Comparison of ENCODE assay signal across 29 cellular contexts in the genomic region with DNA sequence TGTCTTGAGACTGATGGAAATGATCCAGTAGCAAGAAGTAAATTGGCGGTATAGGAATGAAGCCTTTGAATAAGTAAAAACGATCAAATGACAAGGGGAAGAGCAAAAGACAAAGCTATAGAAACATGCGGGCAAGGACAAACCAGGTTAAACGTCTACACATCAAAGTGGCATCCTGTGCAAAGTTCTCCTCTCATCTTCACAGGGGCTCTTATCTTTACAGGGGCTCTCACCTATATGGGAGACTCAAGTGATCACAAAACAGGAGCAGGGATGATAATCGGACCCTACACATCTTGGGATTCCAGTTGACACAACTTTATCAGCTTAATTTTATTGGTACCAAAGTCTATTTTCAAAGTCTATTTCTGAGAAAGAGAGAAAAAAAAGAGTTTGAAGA.
"Had no signal": no experiment of that assay in that cellular context is flagged by ENCODE, and none has a peak within 500 bp of the region (broad histone marks: within the 10 kb centered on the region; RNA-seq: fewer than 3 reads in every experiment).

No MANE protein-coding gene starts in this region.

- H3K36me3 ChIP-seq: stomach, suprapubic skin, thoracic aorta, thyroid gland, tibial artery, tibial nerve, transverse colon, upper lobe of left lung, upper lobe of right lung, uterus, vagina had no signal

- H3K9me3 ChIP-seq: stomach, suprapubic skin, testis, thoracic aorta, thyroid gland, tibial artery, tibial nerve, transverse colon, upper lobe of left lung, upper lobe of right lung, uterus, vagina had no signal

- H3K27me3 Mint-ChIP-seq: stimulated activated memory B cell treated with anti-CD40 and anti-IgM and Interleukin-4, amounts not matched to agents 10 μg/mL and 1 μg/mL and 100 μg/mL, for 72 hours; stimulated activated naive B cell treated with anti-CD40 and anti-IgM and Interleukin-4, amounts not matched to agents 10 μg/mL and 1 μg/mL and 100 μg/mL, for 72 hours; stimulated activated naive CD8-positive, alpha-beta T cell treated with anti-CD3 and anti-CD28 coated beads, Interleukin-15, amount 100 ng/mL, for 72 hours; stimulated activated naive CD8-positive, alpha-beta T cell treated with anti-CD3 and anti-CD28 coated beads, Interleukin-15, Interleukin-2, amounts not matched to agents 100 ng/mL and 50 ng/mL, for 24 hours; type B pancreatic cell had no signal

- H3K4me3 Mint-ChIP-seq: stimulated activated effector memory CD8-positive, alpha-beta T cell treated with anti-CD3 and anti-CD28 coated beads, Interleukin-12 subunit alpha, Interleukin-12 subunit beta, amount 100 ng/mL, for 72 hours; stimulated activated memory B cell treated with anti-CD40 and anti-IgM and Interleukin-4, amounts not matched to agents 10 μg/mL and 1 μg/mL and 100 μg/mL, for 72 hours; stimulated activated naive B cell treated with anti-CD40 and anti-IgM and Interleukin-4, amounts not matched to agents 10 μg/mL and 1 μg/mL and 100 μg/mL, for 72 hours; stimulated activated naive CD8-positive, alpha-beta T cell treated with anti-CD3 and anti-CD28 coated beads, Interleukin-15, amount 100 ng/mL, for 72 hours; stimulated activated naive CD8-positive, alpha-beta T cell treated with anti-CD3 and anti-CD28 coated beads, Interleukin-15, Interleukin-2, amounts not matched to agents 100 ng/mL and 50 ng/mL, for 24 hours; type B pancreatic cell had no signal

- H3K27ac Mint-ChIP-seq: stimulated activated effector memory CD8-positive, alpha-beta T cell treated with anti-CD3 and anti-CD28 coated beads, Interleukin-12 subunit alpha, Interleukin-12 subunit beta, amount 100 ng/mL, for 72 hours; stimulated activated memory B cell treated with anti-CD40 and anti-IgM and Interleukin-4, amounts not matched to agents 10 μg/mL and 1 μg/mL and 100 μg/mL, for 72 hours; stimulated activated naive B cell treated with anti-CD40 and anti-IgM and Interleukin-4, amounts not matched to agents 10 μg/mL and 1 μg/mL and 100 μg/mL, for 72 hours; stimulated activated naive CD8-positive, alpha-beta T cell treated with anti-CD3 and anti-CD28 coated beads, Interleukin-15, amount 100 ng/mL, for 72 hours; stimulated activated naive CD8-positive, alpha-beta T cell treated with anti-CD3 and anti-CD28 coated beads, Interleukin-15, Interleukin-2, amounts not matched to agents 100 ng/mL and 50 ng/mL, for 24 hours; type B pancreatic cell had no signal

- H3K4me1 ChIP-seq: stomach, suprapubic skin, testis, thyroid gland, tibial artery, tibial nerve, transverse colon, upper lobe of left lung, upper lobe of right lung, uterus, vagina had no signal

- H3K4me3 ChIP-seq: stomach, suprapubic skin, testis, thoracic aorta, thyroid gland, tibial artery, tibial nerve, transverse colon, upper lobe of left lung, upper lobe of right lung, uterus, vagina had no signal

- H3K36me3 Mint-ChIP-seq: stimulated activated effector memory CD8-positive, alpha-beta T cell treated with anti-CD3 and anti-CD28 coated beads, Interleukin-12 subunit alpha, Interleukin-12 subunit beta, amount 100 ng/mL, for 72 hours; stimulated activated memory B cell treated with anti-CD40 and anti-IgM and Interleukin-4, amounts not matched to agents 10 μg/mL and 1 μg/mL and 100 μg/mL, for 72 hours; stimulated activated naive B cell treated with anti-CD40 and anti-IgM and Interleukin-4, amounts not matched to agents 10 μg/mL and 1 μg/mL and 100 μg/mL, for 72 hours; type B pancreatic cell had no signal

- FAIRE-seq: urothelium cell line had no signal

- H3K27me3 ChIP-seq: stomach, suprapubic skin, testis, thyroid gland, tibial artery, tibial nerve, transverse colon, upper lobe of left lung, upper lobe of right lung, uterus, vagina had no signal

- H3K27ac ChIP-seq: stomach, suprapubic skin, testis, thoracic aorta, thyroid gland, tibial artery, tibial nerve, transverse colon, upper lobe of left lung, upper lobe of right lung, uterus, vagina had no signal

- ATAC-seq: stimulated activated effector memory CD8-positive, alpha-beta T cell treated with anti-CD3 and anti-CD28 coated beads, Interleukin-12 subunit alpha, Interleukin-12 subunit beta, amount 100 ng/mL, for 72 hours; stimulated activated memory B cell treated with anti-CD40 and anti-IgM and Interleukin-4, amounts not matched to agents 10 μg/mL and 1 μg/mL and 100 μg/mL, for 72 hours; stimulated activated naive B cell treated with anti-CD40 and anti-IgM and Interleukin-4, amounts not matched to agents 10 μg/mL and 1 μg/mL and 100 μg/mL, for 72 hours; stimulated activated naive CD8-positive, alpha-beta T cell treated with anti-CD3 and anti-CD28 coated beads, Interleukin-15, amount 100 ng/mL, for 72 hours; stimulated activated naive CD8-positive, alpha-beta T cell treated with anti-CD3 and anti-CD28 coated beads, Interleukin-15, Interleukin-2, amounts not matched to agents 100 U/mL and 50 U/mL, for 24 hours; upper lobe of right lung had no signal

- H3K4me1 Mint-ChIP-seq: stimulated activated effector memory CD8-positive, alpha-beta T cell treated with anti-CD3 and anti-CD28 coated beads, Interleukin-12 subunit alpha, Interleukin-12 subunit beta, amount 100 ng/mL, for 72 hours; stimulated activated memory B cell treated with anti-CD40 and anti-IgM and Interleukin-4, amounts not matched to agents 10 μg/mL and 1 μg/mL and 100 μg/mL, for 72 hours; stimulated activated naive B cell treated with anti-CD40 and anti-IgM and Interleukin-4, amounts not matched to agents 10 μg/mL and 1 μg/mL and 100 μg/mL, for 72 hours; stimulated activated naive CD8-positive, alpha-beta T cell treated with anti-CD3 and anti-CD28 coated beads, Interleukin-15, amount 100 ng/mL, for 72 hours had no signal

- DNase-seq: stimulated activated CD4-positive, alpha-beta T cell treated with anti-CD3 and anti-CD28 coated beads, Interleukin-2, amount 100 ng/mL, for 48 hours; stimulated activated CD4-positive, alpha-beta T cell treated with anti-CD3 and anti-CD28 coated beads, Interleukin-4, amount 100 ng/mL, for 1 hour; stimulated activated CD4-positive, alpha-beta T cell treated with anti-CD3 and anti-CD28 coated beads, Interleukin-4, amount 100 ng/mL, for 24 hours; stimulated activated CD4-positive, alpha-beta T cell treated with anti-CD3 and anti-CD28 coated beads, Interleukin-4, amount 100 ng/mL, for 4 hours; stimulated activated CD8-positive, alpha-beta memory T cell treated with anti-CD3 and anti-CD28 coated beads, Interleukin-4, amount 100 ng/mL, for 48 hours; stimulated activated naive B cell treated with anti-CD40 and anti-IgM and Interleukin-4, amounts not matched to agents 10 μg/mL and 1 μg/mL and 100 μg/mL, for 72 hours; stimulated activated naive CD4-positive, alpha-beta T cell; stimulated activated naive CD4-positive, alpha-beta T cell treated with Interleukin-2 at 50 U/mL for 16 hours; stimulated activated naive CD8-positive, alpha-beta T cell treated with anti-CD3 and anti-CD28 coated beads, Interleukin-15, amount 100 ng/mL, for 72 hours; stimulated activated naive CD8-positive, alpha-beta T cell treated with anti-CD3 and anti-CD28 coated beads, Interleukin-15, Interleukin-2, amounts not matched to agents 100 U/mL and 50 U/mL, for 24 hours; stomach; substantia nigra; testis; thyroid gland; tibial artery; transverse colon; trophoblast cell; upper lobe of left lung; upper lobe of right lung; uterus had no signal
